ENCODE assay signal across 8 cellular contexts in genomic region chr9:105064248-105065118, GRCh38.
DNase-seq lines count a peak whose midpoint lies in the region; ATAC-seq and TF ChIP-seq lines count a peak whose summit lies in the region.

No MANE protein-coding gene starts in this region.

- H3K27ac ChIP-seq in mammary epithelial cell (ENCODE audit: insufficient read depth, low read depth, low read length): peak overlapping the region; percentile 88
- peak overlapping the region; percentile 92 for H3K27ac ChIP-seq in skeletal muscle tissue (ENCODE audit: low read depth, low read length)

- DNase-seq in Caco-2 (peak; percentile 86 to 92), NCI-H748 treated with DMSO at 0.1 percent for 48 hours (lab: John Stamatoyannopoulos, UW) (peak; percentile 83), mammary epithelial cell (peak; percentile 97), iris pigment epithelial cell (ENCODE audit: low read depth) (peak; percentile 97)

- no peaks in the 10 kb centered on the region for H3K79me2 ChIP-seq in mammary epithelial cell (ENCODE audit: insufficient read depth, low read length)

- H3K4me1 Mint-ChIP-seq in Caco-2 (ENCODE audit: low read depth, unreplicated experiment): peaks cover 31% of the 10 kb centered on the region

- TF ChIP-seq CTCF in Caco-2 (IDR thresholded peaks at IDR 0.05; ENCODE audit: insufficient read depth in 1 of 2, low read depth in 1 of 2, low read length in 1 of 2, severe bottlenecking in 1 of 2, unreplicated experiment in 1 of 2) (no peak), mammary epithelial cell (conservative IDR thresholded peaks at IDR 0.05 in 1 of 2, IDR thresholded peaks at IDR 0.05 in 1 of 2; ENCODE audit: extremely low read depth in 1 of 2, insufficient read depth in 1 of 2, low read depth in 1 of 2, low read length in 2 of 2) (no peak)

- CTCF ChIA-PET in Caco-2 (lab: Charles Lee): interaction anchor here (0.7 to 1.7 kb wide), 6 partner anchors 12 to 284 kb away, joined by 3 to 6 read pairs (median 5); no protein-coding TSS in a partner anchor
- CTCF ChIA-PET in mammary epithelial cell (lab: Charles Lee; ENCODE audit: low non-redundant PET): interaction anchor here (0.6 to 1.0 kb wide), 2 partner anchors 142 to 201 kb away, joined by 3 to 5 read pairs; no protein-coding TSS in a partner anchor

- ATAC-seq in HG03354 (IDR thresholded peaks at IDR 0.05; ENCODE audit: poor library complexity, severe bottlenecking, unreplicated experiment) (peak; percentile 8), HG02852 (IDR thresholded peaks at IDR 0.05; ENCODE audit: unreplicated experiment) (no peak), HG03460 (IDR thresholded peaks at IDR 0.05; ENCODE audit: unreplicated experiment) (no peak)

- H3K9me3 ChIP-seq in Caco-2 (peaks cover 4% of the 10 kb centered on the region), mammary epithelial cell (replicated peaks; ENCODE audit: insufficient read depth, low read length) (peaks cover 3% of the 10 kb centered on the region), skeletal muscle tissue (ENCODE audit: control insufficient read depth in 3 of 3, low read length in 3 of 3) (no peaks in the 10 kb centered on the region)

- peak overlapping the region; percentile 33 for H3K4me2 ChIP-seq in mammary epithelial cell (ENCODE audit: insufficient read depth, low read depth, low read length)

- BruUV-seq in Caco-2 (replicated peaks; lab: Mats Ljungman, UMichigan): TSS peak; percentile 68
- TSS peak; percentile 89 for BruUV-seq in mammary epithelial cell (replicated peaks; lab: Mats Ljungman, UMichigan)

- WGBS in mammary epithelial cell (ENCODE audit: low coverage, missing lambda C conversion rate): 39% methylated on average over 9 of the region's 12 CpGs

- H4K20me1 ChIP-seq in mammary epithelial cell (ENCODE audit: insufficient read depth, low read length): no peaks in the 10 kb centered on the region

- peak overlapping the region; percentile 55 for H3K9ac ChIP-seq in mammary epithelial cell (ENCODE audit: insufficient read depth, low read length)
- H3K9ac ChIP-seq in skeletal muscle tissue (ENCODE audit: low read depth in 1 of 3, low read length in 3 of 3): peak overlapping the region; percentile 68 to 94 (median 80)

- H3K36me3 ChIP-seq in Caco-2 (ENCODE audit: control insufficient read depth, insufficient read depth, low read length) (no peaks in the 10 kb centered on the region), mammary epithelial cell (ENCODE audit: insufficient read depth, low read length) (no peaks in the 10 kb centered on the region), skeletal muscle tissue (ENCODE audit: control insufficient read depth in 3 of 3, insufficient read depth in 3 of 3, low read length in 3 of 3) (no peaks in the 10 kb centered on the region)

- peak overlapping the region; percentile 35 for H3K4me3 Mint-ChIP-seq in Caco-2 (ENCODE audit: unreplicated experiment)

- no peak overlapping the region for H3K4me3 ChIP-seq in Caco-2 (ENCODE audit: low read depth, low read length)
- no peak overlapping the region for H3K4me3 ChIP-seq in mammary epithelial cell (replicated peaks in 1 of 3; ENCODE audit: insufficient read depth in 1 of 3, low read depth in 2 of 3, low read length in 3 of 3)
- H3K4me3 ChIP-seq in skeletal muscle tissue (ENCODE audit: low read length in 3 of 3): peak overlapping the region; percentile 49 to 67 (median 58)

- POLR2A ChIA-PET in Caco-2 (lab: Charles Lee): interaction anchor here (0.6 to 1.4 kb wide), 4 partner anchors 19 to 180 kb away, joined by 3 to 9 read pairs (median 4); partner anchors contain the start of gene SLC44A1

- in situ Hi-C loops in mammary epithelial cell (cut with MboI; ENCODE audit: low sequenced_read_pairs in 2 of 2): no loop called here

- H3K36me3 Mint-ChIP-seq in Caco-2 (ENCODE audit: insufficient read depth, unreplicated experiment): peaks cover 13% of the 10 kb centered on the region

- intact Hi-C loops in Caco-2 (cut with micrococcal nuclease; ENCODE audit: unreplicated experiment) (loop anchor here (1.0 to 10.0 kb wide), 12 partner anchors 10 to 350 kb away; partner anchors contain the start of genes ABCA1 and SLC44A1), mammary epithelial cell (cut with micrococcal nuclease) (loop anchor here (1.0 to 5.0 kb wide), 5 partner anchors 58 to 138 kb away; no protein-coding TSS in a partner anchor)

- peaks cover 12% of the 10 kb centered on the region for H3K9me3 Mint-ChIP-seq in Caco-2 (ENCODE audit: unreplicated experiment)

- dilution Hi-C loops in mammary epithelial cell (cut with HindIII; ENCODE audit: low sequenced_read_pairs): no loop called here

- peaks cover 27% of the 10 kb centered on the region for H3K4me1 ChIP-seq in Caco-2
- peaks cover 38% of the 10 kb centered on the region for H3K4me1 ChIP-seq in mammary epithelial cell (ENCODE audit: insufficient read depth, low read length)
- H3K4me1 ChIP-seq in skeletal muscle tissue (ENCODE audit: control insufficient read depth in 3 of 3, insufficient read depth in 3 of 3, low read length in 3 of 3): peaks cover 21 to 29% (median 23%) of the 10 kb centered on the region in 3 donors

- H3K27me3 Mint-ChIP-seq in Caco-2 (ENCODE audit: insufficient read depth, unreplicated experiment): no peaks in the 10 kb centered on the region

- H3K27me3 ChIP-seq in Caco-2 (replicated peaks; ENCODE audit: control insufficient read depth, insufficient read depth, low read length): no peaks in the 10 kb centered on the region
- H3K27me3 ChIP-seq in mammary epithelial cell (ENCODE audit: insufficient read depth, low read length): no peaks in the 10 kb centered on the region
- H3K27me3 ChIP-seq in skeletal muscle tissue (ENCODE audit: control insufficient read depth in 3 of 3, insufficient read depth in 3 of 3, low read length in 3 of 3): no peaks in the 10 kb centered on the region

- H3K27ac Mint-ChIP-seq in Caco-2 (ENCODE audit: unreplicated experiment): peak overlapping the region; percentile 90

- H2AFZ ChIP-seq in mammary epithelial cell (ENCODE audit: low read depth, low read length): peak overlapping the region; percentile 61

Comparison
In these comparisons a context has a peak if more than half of its experiments do, and no peak if none do; other contexts are left out.
1. H3K4me3 ChIP-seq: peak in skeletal muscle tissue (3 of 3); none in Caco-2 (single experiment) and mammary epithelial cell (0 of 3).
2. Peak in every context shown above with its lines, with median percentiles within 50 percentile points of each other: DNase-seq.